ENCODE assay signal across 9 cellular contexts in genomic region chr11:43706631-43707030, GRCh38.
"Had no signal": no experiment of that assay in that cellular context is flagged by ENCODE, and none has a peak within 500 bp of the region (broad histone marks: within the 10 kb centered on the region; RNA-seq: fewer than 3 reads in every experiment).

No MANE protein-coding gene starts in this region.

- DNase-seq: HFFc6, KG1 had no signal

- FAIRE-seq: H1, H54 had no signal

- H3K9me3 ChIP-seq: HAP-1 had no signal

- H3K36me3 ChIP-seq: HAP-1 had no signal

- H3K27ac ChIP-seq: HL-60 had no signal

- H3K4me3 Mint-ChIP-seq: GM23338, HFFc6, IgD-negative memory B cell had no signal

- H2AFZ ChIP-seq: GM23338 had no signal

- H3K27ac Mint-ChIP-seq: GM23338, HFFc6, IgD-negative memory B cell had no signal

- H3K27me3 Mint-ChIP-seq: IgD-negative memory B cell had no signal

- H3K4me2 ChIP-seq: GM23338 had no signal

- ATAC-seq: GM23338, HCT116 had no signal

- H3K4me3 ChIP-seq: GM23338, HAP-1 had no signal
